ENCODE assay signal across 10 cellular contexts in the genomic region with DNA sequence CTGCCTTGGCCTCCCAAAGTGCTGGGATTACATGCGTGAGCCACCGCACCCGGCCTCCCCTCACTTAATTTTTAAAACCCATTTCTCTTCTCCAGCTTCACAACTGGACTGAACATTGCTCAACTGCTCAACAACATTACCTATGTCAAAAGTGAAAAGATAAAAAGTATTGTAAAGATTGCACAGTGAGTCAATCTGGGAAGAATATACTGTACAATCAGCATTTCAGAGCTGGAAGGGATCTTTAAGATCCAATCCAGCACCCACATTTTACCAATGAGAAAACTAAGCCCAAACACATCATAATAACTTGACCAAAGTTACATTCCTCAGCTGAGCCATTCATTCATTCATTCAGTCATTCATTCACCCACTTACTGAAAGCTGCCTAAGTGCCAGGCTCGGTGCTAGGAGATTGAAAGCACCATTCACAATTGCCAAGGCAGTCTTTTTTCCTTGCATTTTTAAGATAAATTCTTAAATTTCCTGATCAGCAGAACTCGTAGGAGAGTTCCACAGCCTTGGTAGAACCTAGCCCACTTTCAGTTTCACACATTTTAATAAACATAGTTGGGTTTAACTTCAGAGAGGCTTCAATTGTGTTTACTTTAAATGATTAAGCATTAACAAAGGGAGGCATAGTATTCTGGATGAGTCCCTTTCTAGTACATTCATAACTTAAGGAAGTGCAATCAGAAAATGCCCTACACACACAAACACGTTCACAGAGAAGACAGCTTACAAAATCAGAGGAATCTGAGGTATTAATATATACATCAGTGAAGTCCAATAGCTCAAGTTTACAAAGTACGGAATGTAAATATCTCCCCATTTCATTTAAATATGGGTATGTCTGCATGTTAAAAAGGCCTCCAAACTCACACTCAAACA. TPM values are rescaled to one million over a fixed set of nuclear protein-coding genes. Genes with fewer than 3 reads are reported as not detected.
A peak's percentile ranks its signal among the peaks of the same experiment; 100 is the strongest.
DNase-seq lines count a peak whose midpoint lies in the region; ATAC-seq and TF ChIP-seq lines count a peak whose summit lies in the region.
"Had no signal": no experiment of that assay in that cellular context is flagged by ENCODE, and none has a peak within 500 bp of the region (broad histone marks: within the 10 kb centered on the region; RNA-seq: fewer than 3 reads in every experiment).

No MANE protein-coding gene starts in this region.

- TF ChIP-seq POLR2A in uterus (IDR thresholded peaks at IDR 0.05), result no peak

- CTCF ChIA-PET in activated CD4-positive, alpha-beta T cell treated with anti-CD3 and anti-CD28 coated beads, Interleukin-2, amount 10 ng/mL, durations not matched to agents 7 days and 5 days (lab: Charles Lee), result interaction anchor here (0.7 to 1.4 kb wide), 5 partner anchors 8 to 47 kb away, joined by 3 read pairs; no protein-coding TSS in a partner anchor
- CTCF ChIA-PET in activated B cell treated with CpG ODN at 0.5 μM for 24 hours (lab: Charles Lee), result interaction anchor here (0.9 to 1.6 kb wide), 4 partner anchors 9 to 504 kb away, joined by 3 to 6 read pairs (median 3); no protein-coding TSS in a partner anchor

- peak overlapping the region; percentile 47 for H3K4me3 Mint-ChIP-seq in activated CD4-positive, alpha-beta T cell treated with anti-CD3 and anti-CD28 coated beads, Interleukin-2, amount 10 ng/mL, durations not matched to agents 7 days and 5 days
- H3K4me3 Mint-ChIP-seq in activated B cell treated with CpG ODN at 0.5 μM for 24 hours, result peak overlapping the region; percentile 46
- peak overlapping the region; percentile 29 to 43 for H3K4me3 Mint-ChIP-seq in stimulated activated naive B cell treated with anti-CD40 and anti-IgM and Interleukin-4, amounts not matched to agents 10 μg/mL and 1 μg/mL and 100 μg/mL, for 72 hours

- no peak for DNase-seq in activated CD4-positive, alpha-beta T cell treated with anti-CD3 and anti-CD28 coated beads, Interleukin-2, amount 10 ng/mL, durations not matched to agents 7 days and 5 days
- DNase-seq in activated CD4-positive, alpha-beta T cell treated with anti-CD3 and anti-CD28 coated beads for 48 hours, result no peak
- DNase-seq in activated B cell treated with CpG ODN at 0.5 μM for 24 hours, result no peak
- DNase-seq in fibroblast of the aortic adventitia (ENCODE audit: low read depth), result no peak
- DNase-seq in stimulated activated naive B cell treated with anti-CD40 and anti-IgM and Interleukin-4, amounts not matched to agents 10 μg/mL and 1 μg/mL and 100 μg/mL, for 72 hours, result no peak
- DNase-seq in C1 segment of cervical spinal cord (lab: John Stamatoyannopoulos, UW), result no peak
- no peak for DNase-seq in uterus
- no peak for DNase-seq in NCI-H1105 treated with DMSO at 0.1 percent for 48 hours (lab: John Stamatoyannopoulos, UW)
- DNase-seq: NCI-H1092 treated with DMSO at 0.1 percent for 48 hours had no signal

- H3K9me3 ChIP-seq in uterus, result no peaks in the 10 kb centered on the region
- H3K9me3 ChIP-seq: prostate gland had no signal

- TF ChIP-seq CTCF in activated B cell treated with CpG ODN at 0.5 μM for 24 hours (IDR thresholded peaks at IDR 0.05) (no peak), fibroblast of the aortic adventitia (IDR thresholded peaks at IDR 0.05; ENCODE audit: insufficient read depth, low read length) (no peak), uterus (IDR thresholded peaks at IDR 0.05) (no peak)

- H3K27me3 Mint-ChIP-seq in activated CD4-positive, alpha-beta T cell treated with anti-CD3 and anti-CD28 coated beads, Interleukin-2, amount 10 ng/mL, durations not matched to agents 7 days and 5 days, result no peaks in the 10 kb centered on the region
- no peaks in the 10 kb centered on the region for H3K27me3 Mint-ChIP-seq in activated B cell treated with CpG ODN at 0.5 μM for 24 hours
- H3K27me3 Mint-ChIP-seq in stimulated activated naive B cell treated with anti-CD40 and anti-IgM and Interleukin-4, amounts not matched to agents 10 μg/mL and 1 μg/mL and 100 μg/mL, for 72 hours, result no peaks in the 10 kb centered on the region

- no peaks in the 10 kb centered on the region for H3K27me3 ChIP-seq in uterus

- ATAC-seq in activated B cell treated with CpG ODN at 0.5 μM for 24 hours (ENCODE audit: low read depth), result no peak
- ATAC-seq in stimulated activated naive B cell treated with anti-CD40 and anti-IgM and Interleukin-4, amounts not matched to agents 10 μg/mL and 1 μg/mL and 100 μg/mL, for 72 hours (replicated peaks), result no peak

- intact Hi-C loops in activated B cell treated with CpG ODN at 0.5 μM for 24 hours (cut with micrococcal nuclease), result no loop called here
- intact Hi-C loops in uterus (cut with DNase I; ENCODE audit: low total_unique reads), result no loop called here

- H3K4me1 Mint-ChIP-seq in activated CD4-positive, alpha-beta T cell treated with anti-CD3 and anti-CD28 coated beads, Interleukin-2, amount 10 ng/mL, durations not matched to agents 7 days and 5 days, result peaks cover 56% of the 10 kb centered on the region
- peaks cover 60% of the 10 kb centered on the region for H3K4me1 Mint-ChIP-seq in activated B cell treated with CpG ODN at 0.5 μM for 24 hours
- H3K4me1 Mint-ChIP-seq in stimulated activated naive B cell treated with anti-CD40 and anti-IgM and Interleukin-4, amounts not matched to agents 10 μg/mL and 1 μg/mL and 100 μg/mL, for 72 hours, result peaks cover 23 to 40% of the 10 kb centered on the region in 2 donors

- peaks cover 0 to 14% of the 10 kb centered on the region in 2 donors for H3K4me1 ChIP-seq in uterus
- H3K4me1 ChIP-seq: prostate gland had no signal

- H3K4me3 ChIP-seq in fibroblast of the aortic adventitia (ENCODE audit: low read depth, low read length) (peak overlapping the region; percentile 2), uterus (no peak overlapping the region)
- H3K4me3 ChIP-seq: prostate gland had no signal

- H3K9me3 Mint-ChIP-seq in activated CD4-positive, alpha-beta T cell treated with anti-CD3 and anti-CD28 coated beads, Interleukin-2, amount 10 ng/mL, durations not matched to agents 7 days and 5 days, result no peaks in the 10 kb centered on the region
- no peaks in the 10 kb centered on the region for H3K9me3 Mint-ChIP-seq in activated B cell treated with CpG ODN at 0.5 μM for 24 hours
- no peaks in the 10 kb centered on the region for H3K9me3 Mint-ChIP-seq in stimulated activated naive B cell treated with anti-CD40 and anti-IgM and Interleukin-4, amounts not matched to agents 10 μg/mL and 1 μg/mL and 100 μg/mL, for 72 hours

- POLR2A ChIA-PET in activated CD4-positive, alpha-beta T cell treated with anti-CD3 and anti-CD28 coated beads, Interleukin-2, amount 10 ng/mL, durations not matched to agents 7 days and 5 days (lab: Charles Lee), result interaction anchor here (1.2 kb wide), 1 partner anchor 169 kb away, joined by 3 read pairs; a partner anchor contains a TSS
- POLR2A ChIA-PET in activated B cell treated with CpG ODN at 0.5 μM for 24 hours (lab: Charles Lee), result no interaction called here

- peaks cover 40% of the 10 kb centered on the region for H3K36me3 Mint-ChIP-seq in activated CD4-positive, alpha-beta T cell treated with anti-CD3 and anti-CD28 coated beads, Interleukin-2, amount 10 ng/mL, durations not matched to agents 7 days and 5 days (ENCODE audit: low read depth)
- H3K36me3 Mint-ChIP-seq in activated B cell treated with CpG ODN at 0.5 μM for 24 hours (ENCODE audit: low read depth), result peaks cover 33% of the 10 kb centered on the region
- H3K36me3 Mint-ChIP-seq in stimulated activated naive B cell treated with anti-CD40 and anti-IgM and Interleukin-4, amounts not matched to agents 10 μg/mL and 1 μg/mL and 100 μg/mL, for 72 hours, result peaks cover 18 to 31% of the 10 kb centered on the region in 2 donors

- no peak overlapping the region for H3K27ac ChIP-seq in uterus
- H3K27ac ChIP-seq: prostate gland had no signal

- H3K27ac Mint-ChIP-seq in activated CD4-positive, alpha-beta T cell treated with anti-CD3 and anti-CD28 coated beads, Interleukin-2, amount 10 ng/mL, durations not matched to agents 7 days and 5 days, result no peak overlapping the region
- no peak overlapping the region for H3K27ac Mint-ChIP-seq in activated B cell treated with CpG ODN at 0.5 μM for 24 hours
- no peak overlapping the region for H3K27ac Mint-ChIP-seq in stimulated activated naive B cell treated with anti-CD40 and anti-IgM and Interleukin-4, amounts not matched to agents 10 μg/mL and 1 μg/mL and 100 μg/mL, for 72 hours

- H3K36me3 ChIP-seq in uterus, result no peaks in the 10 kb centered on the region
- H3K36me3 ChIP-seq: prostate gland had no signal

RNA-seq across cellular contexts. Expression of a gene that starts 3.0 kb away (rescaled TPM):
- total RNA-seq in activated CD4-positive, alpha-beta T cell treated with anti-CD3 and anti-CD28 coated beads, Interleukin-2, amount 10 ng/mL, durations not matched to agents 7 days and 5 days, result 10 to 100 TPM; 12.2 to 13.3 TPM
- 6.2 and 6.3 TPM in 2 replicates for total RNA-seq in activated B cell treated with CpG ODN at 0.5 μM for 24 hours
- total RNA-seq in fibroblast of the aortic adventitia (ENCODE audit: low replicate concordance), result 8.3 and 12.1 TPM in 2 replicates
- 10 to 100 TPM in 1 of 4 donors, 1 to 10 TPM in 3; 1.5 to 27.0 (median 3.7) TPM for total RNA-seq in uterus

RNA-seq across cellular contexts. Expression of a gene that starts 4.3 kb away (rescaled TPM):
- total RNA-seq in activated CD4-positive, alpha-beta T cell treated with anti-CD3 and anti-CD28 coated beads, Interleukin-2, amount 10 ng/mL, durations not matched to agents 7 days and 5 days, result 10 to 100 TPM; 33.2 to 41.0 TPM
- total RNA-seq in activated B cell treated with CpG ODN at 0.5 μM for 24 hours (21.7 and 27.3 TPM in 2 replicates), fibroblast of the aortic adventitia (ENCODE audit: low replicate concordance) (2.8 and 19.3 TPM in 2 replicates), uterus (10 to 100 TPM in 3 of 4 donors, 1 to 10 TPM in 1; 9.7 to 36.8 (median 30.5) TPM)
